Comparison of ENCODE assay signal across 6 cellular contexts in the genomic region with DNA sequence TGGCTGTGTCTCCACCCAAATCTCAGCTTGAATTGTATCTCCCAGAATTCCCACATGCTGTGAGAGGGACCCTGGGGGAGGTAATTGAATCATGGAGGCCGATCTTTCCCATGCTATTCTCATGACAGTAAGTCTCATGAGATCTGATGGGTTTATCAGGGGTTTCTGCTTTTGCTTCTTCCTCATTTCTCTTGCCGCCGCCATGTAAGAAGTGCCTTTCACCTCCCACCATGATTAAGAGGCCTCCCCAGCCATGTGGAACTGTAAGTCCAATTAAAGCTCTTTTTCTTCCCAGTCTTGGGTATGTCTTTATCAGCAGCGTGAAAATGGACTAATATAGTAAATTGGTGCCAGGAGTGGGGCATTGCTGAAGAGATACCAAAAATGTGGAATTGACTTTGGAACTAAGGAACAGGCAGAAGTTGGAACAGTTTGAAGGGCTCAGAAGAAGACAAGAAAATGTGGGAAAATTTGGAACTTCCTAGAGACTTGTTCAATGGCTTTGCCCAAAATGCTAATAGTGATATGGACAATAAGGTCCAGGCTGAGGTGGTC. TPM values are rescaled to one million over a fixed set of nuclear protein-coding genes. Genes with fewer than 3 reads are reported as not detected.
"Had no signal": no experiment of that assay in that cellular context is flagged by ENCODE, and none has a peak within 500 bp of the region (broad histone marks: within the 10 kb centered on the region; RNA-seq: fewer than 3 reads in every experiment).

No MANE protein-coding gene starts in this region.

RNA-seq across cellular contexts. Expression of a gene that starts 41.2 kb away (rescaled TPM):
- total RNA-seq: GM23338, H1, H9, HepG2, HFFc6, HT1080 had no signal
- polyA plus RNA-seq: H1 had no signal

RNA-seq across cellular contexts. Expression of a gene that starts 53.3 kb away (rescaled TPM):
- total RNA-seq: GM23338, H1, H9, HT1080 had no signal
